ENCODE assay signal across 33 cellular contexts in the genomic region with DNA sequence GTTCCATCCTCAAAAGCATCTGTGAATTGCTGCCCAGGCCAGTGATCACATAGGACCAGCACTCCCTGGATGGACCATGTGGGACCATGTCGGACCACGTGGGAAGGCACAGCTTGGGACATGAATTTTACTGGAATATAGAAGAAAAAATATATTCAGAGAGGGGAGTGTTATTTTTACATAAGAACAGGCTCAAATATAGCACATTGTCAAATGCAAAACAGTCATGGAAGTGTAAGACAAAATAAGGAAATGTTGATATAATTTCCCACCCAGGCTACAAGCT.
"Had no signal": no experiment of that assay in that cellular context is flagged by ENCODE, and none has a peak within 500 bp of the region (broad histone marks: within the 10 kb centered on the region; RNA-seq: fewer than 3 reads in every experiment).

No MANE protein-coding gene starts in this region.

- H3K9me3 ChIP-seq: MG63 had no signal

- H3K27me3 ChIP-seq: MG63 had no signal

- H3K4me3 ChIP-seq: MG63 had no signal

- H3K36me3 ChIP-seq: MG63 had no signal

- DNase-seq: Karpas-422, Kasumi-1, MG63, MM.1S, NCI-H1048, NCI-H1092, NCI-H1092 treated with DMSO at 0.1 percent for 48 hours, NCI-H1105, NCI-H1105 treated with DMSO at 0.1 percent for 48 hours, NCI-H1417, NCI-H1417 treated with DMSO at 0.1 percent for 48 hours, NCI-H1436, NCI-H1436 treated with DMSO at 0.1 percent for 48 hours, NCI-H146, NCI-H1694, NCI-H1694 treated with DMSO at 0.1 percent for 48 hours, NCI-H187, NCI-H187 treated with DMSO at 0.1 percent for 48 hours, NCI-H1930, NCI-H2029, NCI-H2029 treated with DMSO at 0.1 percent for 48 hours, NCI-H2081, NCI-H2081 treated with DMSO at 0.1 percent for 48 hours, NCI-H2107, NCI-H2171, NCI-H2171 treated with DMSO at 0.1 percent for 48 hours, NCI-H2227 treated with DMSO at 0.1 percent for 48 hours, NCI-H226, NCI-H345, NCI-H446, NCI-H446 treated with DMSO at 0.1 percent for 48 hours, NCI-H510A, NCI-H510A treated with DMSO at 0.1 percent for 48 hours had no signal
